Comparison of ENCODE assay signal across 2 cellular contexts in the genomic region with DNA sequence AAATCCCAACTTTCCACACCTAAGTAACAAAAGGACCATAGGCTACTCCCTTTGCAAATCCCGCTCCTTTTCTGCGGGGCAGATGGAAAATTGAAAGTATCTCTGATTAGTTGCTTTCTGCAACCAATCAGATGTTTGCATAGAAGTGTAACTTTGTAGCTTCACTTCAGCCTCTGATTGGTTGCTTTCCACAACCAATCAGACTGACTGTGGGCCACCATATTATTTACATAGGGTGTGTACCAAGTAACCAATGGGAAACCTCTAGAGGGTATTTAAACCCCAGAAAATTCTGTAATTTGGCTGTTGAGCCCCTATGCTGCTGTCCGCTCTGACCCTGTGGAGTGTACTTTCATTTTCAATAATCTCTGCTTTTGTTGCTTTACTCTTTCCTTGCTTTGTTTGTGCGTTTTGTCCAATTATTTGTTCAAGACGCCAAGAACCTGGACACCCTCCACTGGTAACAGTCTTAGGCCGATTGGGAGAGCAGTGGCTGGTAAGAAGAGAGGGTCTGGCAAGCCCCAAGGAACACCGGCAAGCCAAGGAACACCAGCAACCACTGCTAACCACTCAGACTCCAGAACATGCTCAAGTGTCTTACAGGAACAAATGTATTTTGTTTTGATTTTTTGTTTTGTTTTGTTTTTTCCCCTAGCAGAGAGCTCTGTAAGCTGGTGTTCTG.
TF ChIP-seq lines count a peak whose summit lies in the region.

No MANE protein-coding gene starts in this region.

TF ChIP-seq in A549, 52 proteins besides CTCF, POLR2A, EP300 and RAD21 (continued from another document):
- TF ChIP-seq, protein P1, sequence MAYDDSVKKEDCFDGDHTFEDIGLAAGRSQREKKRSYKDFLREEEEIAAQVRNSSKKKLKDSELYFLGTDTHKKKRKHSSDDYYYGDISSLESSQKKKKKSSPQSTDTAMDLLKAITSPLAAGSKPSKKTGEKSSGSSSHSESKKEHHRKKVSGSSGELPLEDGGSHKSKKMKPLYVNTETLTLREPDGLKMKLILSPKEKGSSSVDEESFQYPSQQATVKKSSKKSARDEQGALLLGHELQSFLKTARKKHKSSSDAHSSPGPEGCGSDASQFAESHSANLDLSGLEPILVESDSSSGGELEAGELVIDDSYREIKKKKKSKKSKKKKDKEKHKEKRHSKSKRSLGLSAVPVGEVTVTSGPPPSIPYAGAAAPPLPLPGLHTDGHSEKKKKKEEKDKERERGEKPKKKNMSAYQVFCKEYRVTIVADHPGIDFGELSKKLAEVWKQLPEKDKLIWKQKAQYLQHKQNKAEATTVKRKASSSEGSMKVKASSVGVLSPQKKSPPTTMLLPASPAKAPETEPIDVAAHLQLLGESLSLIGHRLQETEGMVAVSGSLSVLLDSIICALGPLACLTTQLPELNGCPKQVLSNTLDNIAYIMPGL (CRISPR knock-in tag; IDR thresholded peaks at IDR 0.05; ENCODE audit: borderline replicate concordance), result no peak
- TF ChIP-seq MAFK (IDR thresholded peaks at IDR 0.05; ENCODE audit: partially characterized antibody) (no peak), POLR2AphosphoS2 (conservative IDR thresholded peaks at IDR 0.05; ENCODE audit: low read length) (no peak), JUNB (IDR thresholded peaks at IDR 0.05) (no peak), BHLHE40 (IDR thresholded peaks at IDR 0.05; ENCODE audit: low read depth, low read length) (no peak), FOXS1 (CRISPR knock-in tag; IDR thresholded peaks at IDR 0.05) (no peak), CHD2 (IDR thresholded peaks at IDR 0.05; ENCODE audit: low read length, partially characterized antibody) (no peak)
- TF ChIP-seq, protein P2, sequence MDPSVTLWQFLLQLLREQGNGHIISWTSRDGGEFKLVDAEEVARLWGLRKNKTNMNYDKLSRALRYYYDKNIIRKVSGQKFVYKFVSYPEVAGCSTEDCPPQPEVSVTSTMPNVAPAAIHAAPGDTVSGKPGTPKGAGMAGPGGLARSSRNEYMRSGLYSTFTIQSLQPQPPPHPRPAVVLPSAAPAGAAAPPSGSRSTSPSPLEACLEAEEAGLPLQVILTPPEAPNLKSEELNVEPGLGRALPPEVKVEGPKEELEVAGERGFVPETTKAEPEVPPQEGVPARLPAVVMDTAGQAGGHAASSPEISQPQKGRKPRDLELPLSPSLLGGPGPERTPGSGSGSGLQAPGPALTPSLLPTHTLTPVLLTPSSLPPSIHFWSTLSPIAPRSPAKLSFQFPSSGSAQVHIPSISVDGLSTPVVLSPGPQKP (IDR thresholded peaks at IDR 0.05; ENCODE audit: low read depth, low read length), result no peak

TF ChIP-seq in WTC11, 78 proteins besides CTCF, POLR2A, EP300 and RAD21 (continued from another document):
- TF ChIP-seq, protein P3, sequence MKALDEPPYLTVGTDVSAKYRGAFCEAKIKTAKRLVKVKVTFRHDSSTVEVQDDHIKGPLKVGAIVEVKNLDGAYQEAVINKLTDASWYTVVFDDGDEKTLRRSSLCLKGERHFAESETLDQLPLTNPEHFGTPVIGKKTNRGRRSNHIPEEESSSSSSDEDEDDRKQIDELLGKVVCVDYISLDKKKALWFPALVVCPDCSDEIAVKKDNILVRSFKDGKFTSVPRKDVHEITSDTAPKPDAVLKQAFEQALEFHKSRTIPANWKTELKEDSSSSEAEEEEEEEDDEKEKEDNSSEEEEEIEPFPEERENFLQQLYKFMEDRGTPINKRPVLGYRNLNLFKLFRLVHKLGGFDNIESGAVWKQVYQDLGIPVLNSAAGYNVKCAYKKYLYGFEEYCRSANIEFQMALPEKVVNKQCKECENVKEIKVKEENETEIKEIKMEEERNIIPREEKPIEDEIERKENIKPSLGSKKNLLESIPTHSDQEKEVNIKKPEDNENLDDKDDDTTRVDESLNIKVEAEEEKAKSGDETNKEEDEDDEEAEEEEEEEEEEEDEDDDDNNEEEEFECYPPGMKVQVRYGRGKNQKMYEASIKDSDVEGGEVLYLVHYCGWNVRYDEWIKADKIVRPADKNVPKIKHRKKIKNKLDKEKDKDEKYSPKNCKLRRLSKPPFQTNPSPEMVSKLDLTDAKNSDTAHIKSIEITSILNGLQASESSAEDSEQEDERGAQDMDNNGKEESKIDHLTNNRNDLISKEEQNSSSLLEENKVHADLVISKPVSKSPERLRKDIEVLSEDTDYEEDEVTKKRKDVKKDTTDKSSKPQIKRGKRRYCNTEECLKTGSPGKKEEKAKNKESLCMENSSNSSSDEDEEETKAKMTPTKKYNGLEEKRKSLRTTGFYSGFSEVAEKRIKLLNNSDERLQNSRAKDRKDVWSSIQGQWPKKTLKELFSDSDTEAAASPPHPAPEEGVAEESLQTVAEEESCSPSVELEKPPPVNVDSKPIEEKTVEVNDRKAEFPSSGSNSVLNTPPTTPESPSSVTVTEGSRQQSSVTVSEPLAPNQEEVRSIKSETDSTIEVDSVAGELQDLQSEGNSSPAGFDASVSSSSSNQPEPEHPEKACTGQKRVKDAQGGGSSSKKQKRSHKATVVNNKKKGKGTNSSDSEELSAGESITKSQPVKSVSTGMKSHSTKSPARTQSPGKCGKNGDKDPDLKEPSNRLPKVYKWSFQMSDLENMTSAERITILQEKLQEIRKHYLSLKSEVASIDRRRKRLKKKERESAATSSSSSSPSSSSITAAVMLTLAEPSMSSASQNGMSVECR (CRISPR knock-in tag; IDR thresholded peaks at IDR 0.05; ENCODE audit: borderline replicate concordance), result no peak
- TF ChIP-seq, protein P4, sequence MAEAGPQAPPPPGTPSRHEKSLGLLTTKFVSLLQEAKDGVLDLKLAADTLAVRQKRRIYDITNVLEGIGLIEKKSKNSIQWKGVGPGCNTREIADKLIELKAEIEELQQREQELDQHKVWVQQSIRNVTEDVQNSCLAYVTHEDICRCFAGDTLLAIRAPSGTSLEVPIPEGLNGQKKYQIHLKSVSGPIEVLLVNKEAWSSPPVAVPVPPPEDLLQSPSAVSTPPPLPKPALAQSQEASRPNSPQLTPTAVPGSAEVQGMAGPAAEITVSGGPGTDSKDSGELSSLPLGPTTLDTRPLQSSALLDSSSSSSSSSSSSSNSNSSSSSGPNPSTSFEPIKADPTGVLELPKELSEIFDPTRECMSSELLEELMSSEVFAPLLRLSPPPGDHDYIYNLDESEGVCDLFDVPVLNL (CRISPR knock-in tag; IDR thresholded peaks at IDR 0.05; ENCODE audit: borderline replicate concordance, low read depth), result no peak
- TF ChIP-seq, protein P5, sequence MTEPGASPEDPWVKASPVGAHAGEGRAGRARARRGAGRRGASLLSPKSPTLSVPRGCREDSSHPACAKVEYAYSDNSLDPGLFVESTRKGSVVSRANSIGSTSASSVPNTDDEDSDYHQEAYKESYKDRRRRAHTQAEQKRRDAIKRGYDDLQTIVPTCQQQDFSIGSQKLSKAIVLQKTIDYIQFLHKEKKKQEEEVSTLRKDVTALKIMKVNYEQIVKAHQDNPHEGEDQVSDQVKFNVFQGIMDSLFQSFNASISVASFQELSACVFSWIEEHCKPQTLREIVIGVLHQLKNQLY (CRISPR knock-in tag; IDR thresholded peaks at IDR 0.05), result no peak
- TF ChIP-seq ZNF423 (CRISPR knock-in tag; IDR thresholded peaks at IDR 0.05), result no peak
- TF ChIP-seq, protein P6, sequence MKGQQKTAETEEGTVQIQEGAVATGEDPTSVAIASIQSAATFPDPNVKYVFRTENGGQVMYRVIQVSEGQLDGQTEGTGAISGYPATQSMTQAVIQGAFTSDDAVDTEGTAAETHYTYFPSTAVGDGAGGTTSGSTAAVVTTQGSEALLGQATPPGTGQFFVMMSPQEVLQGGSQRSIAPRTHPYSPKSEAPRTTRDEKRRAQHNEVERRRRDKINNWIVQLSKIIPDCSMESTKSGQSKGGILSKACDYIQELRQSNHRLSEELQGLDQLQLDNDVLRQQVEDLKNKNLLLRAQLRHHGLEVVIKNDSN (CRISPR knock-in tag; IDR thresholded peaks at IDR 0.05), result no peak
- no peak for TF ChIP-seq GABPB1 (CRISPR knock-in tag; IDR thresholded peaks at IDR 0.05)
- TF ChIP-seq CREB1 (CRISPR knock-in tag; IDR thresholded peaks at IDR 0.05), result no peak
- TF ChIP-seq NFE2L1 (CRISPR knock-in tag; IDR thresholded peaks at IDR 0.05), result no peak
- TF ChIP-seq MYBL2 (CRISPR knock-in tag; IDR thresholded peaks at IDR 0.05), result no peak
- TF ChIP-seq, protein P7, sequence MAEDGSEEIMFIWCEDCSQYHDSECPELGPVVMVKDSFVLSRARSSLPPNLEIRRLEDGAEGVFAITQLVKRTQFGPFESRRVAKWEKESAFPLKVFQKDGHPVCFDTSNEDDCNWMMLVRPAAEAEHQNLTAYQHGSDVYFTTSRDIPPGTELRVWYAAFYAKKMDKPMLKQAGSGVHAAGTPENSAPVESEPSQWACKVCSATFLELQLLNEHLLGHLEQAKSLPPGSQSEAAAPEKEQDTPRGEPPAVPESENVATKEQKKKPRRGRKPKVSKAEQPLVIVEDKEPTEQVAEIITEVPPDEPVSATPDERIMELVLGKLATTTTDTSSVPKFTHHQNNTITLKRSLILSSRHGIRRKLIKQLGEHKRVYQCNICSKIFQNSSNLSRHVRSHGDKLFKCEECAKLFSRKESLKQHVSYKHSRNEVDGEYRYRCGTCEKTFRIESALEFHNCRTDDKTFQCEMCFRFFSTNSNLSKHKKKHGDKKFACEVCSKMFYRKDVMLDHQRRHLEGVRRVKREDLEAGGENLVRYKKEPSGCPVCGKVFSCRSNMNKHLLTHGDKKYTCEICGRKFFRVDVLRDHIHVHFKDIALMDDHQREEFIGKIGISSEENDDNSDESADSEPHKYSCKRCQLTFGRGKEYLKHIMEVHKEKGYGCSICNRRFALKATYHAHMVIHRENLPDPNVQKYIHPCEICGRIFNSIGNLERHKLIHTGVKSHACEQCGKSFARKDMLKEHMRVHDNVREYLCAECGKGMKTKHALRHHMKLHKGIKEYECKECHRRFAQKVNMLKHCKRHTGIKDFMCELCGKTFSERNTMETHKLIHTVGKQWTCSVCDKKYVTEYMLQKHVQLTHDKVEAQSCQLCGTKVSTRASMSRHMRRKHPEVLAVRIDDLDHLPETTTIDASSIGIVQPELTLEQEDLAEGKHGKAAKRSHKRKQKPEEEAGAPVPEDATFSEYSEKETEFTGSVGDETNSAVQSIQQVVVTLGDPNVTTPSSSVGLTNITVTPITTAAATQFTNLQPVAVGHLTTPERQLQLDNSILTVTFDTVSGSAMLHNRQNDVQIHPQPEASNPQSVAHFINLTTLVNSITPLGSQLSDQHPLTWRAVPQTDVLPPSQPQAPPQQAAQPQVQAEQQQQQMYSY (CRISPR knock-in tag; IDR thresholded peaks at IDR 0.05), result no peak
- no peak for TF ChIP-seq SP1 (CRISPR knock-in tag; conservative IDR thresholded peaks at IDR 0.05)
- no peak for TF ChIP-seq GRHL2 (CRISPR knock-in tag; IDR thresholded peaks at IDR 0.05; ENCODE audit: insufficient replicate concordance, severe bottlenecking)
- TF ChIP-seq, protein P8, sequence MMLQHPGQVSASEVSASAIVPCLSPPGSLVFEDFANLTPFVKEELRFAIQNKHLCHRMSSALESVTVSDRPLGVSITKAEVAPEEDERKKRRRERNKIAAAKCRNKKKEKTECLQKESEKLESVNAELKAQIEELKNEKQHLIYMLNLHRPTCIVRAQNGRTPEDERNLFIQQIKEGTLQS (CRISPR knock-in tag; conservative IDR thresholded peaks at IDR 0.05), result no peak
